ENCODE assay signal across 36 cellular contexts in the genomic region with DNA sequence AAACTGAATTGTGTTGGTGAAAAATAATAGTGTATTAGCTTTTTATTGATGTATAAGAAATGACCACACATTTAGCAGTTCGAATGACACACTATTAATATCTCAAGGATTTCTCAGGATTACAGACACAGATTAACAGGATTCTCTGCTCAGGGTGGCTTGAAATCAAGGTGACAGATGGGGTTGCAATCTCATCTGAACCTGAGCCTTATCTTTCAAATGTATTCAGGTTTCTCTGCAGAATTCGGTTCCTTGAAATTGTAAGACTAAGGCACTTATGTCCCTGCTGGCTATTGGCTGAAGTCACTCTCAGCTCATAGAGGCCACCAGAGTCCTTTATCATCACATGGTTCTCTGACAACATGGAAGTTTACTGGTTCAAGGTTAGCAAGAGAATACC.
"Had no signal": no experiment of that assay in that cellular context is flagged by ENCODE, and none has a peak within 500 bp of the region (broad histone marks: within the 10 kb centered on the region; RNA-seq: fewer than 3 reads in every experiment).

No MANE protein-coding gene starts in this region.

- H3K27me3 ChIP-seq: adrenal gland, body of pancreas, cardiac muscle cell, colonic mucosa, foreskin keratinocyte, gastrocnemius medialis, heart left ventricle had no signal

- H3K27ac Mint-ChIP-seq: activated CD4-positive, alpha-beta memory T cell treated with anti-CD3 and anti-CD28 coated beads for 36 hours; activated CD4-positive, alpha-beta T cell treated with anti-CD3 and anti-CD28 coated beads for 36 hours; activated CD4-positive, alpha-beta T cell treated with anti-CD3 and anti-CD28 coated beads, Interleukin-2, amount 10 ng/mL, durations not matched to agents 24 days and 14 days; activated CD8-positive, alpha-beta memory T cell treated with anti-CD3 and anti-CD28 coated beads, Interleukin-2, amount 10 ng/mL, durations not matched to agents 7 days and 5 days; activated CD8-positive, alpha-beta T cell treated with anti-CD3 and anti-CD28 coated beads, Interleukin-2, amount 10 ng/mL, durations not matched to agents 7 days and 5 days; activated naive CD4-positive, alpha-beta T cell treated with anti-CD3 and anti-CD28 coated beads for 36 hours; activated naive CD4-positive, alpha-beta T cell treated with anti-CD3 and anti-CD28 coated beads, Interleukin-2, amount 50 U/mL, for 24 hours; activated naive CD8-positive, alpha-beta T cell treated with anti-CD3 and anti-CD28 coated beads for 36 hours; activated naive CD8-positive, alpha-beta T cell treated with anti-CD3 and anti-CD28 coated beads, Interleukin-2, amount 50 U/mL, for 24 hours; activated T-helper 1 cell treated with anti-CD3 and anti-CD28 coated beads, Interleukin-12 subunit alpha, Interleukin-12 subunit beta, Interleukin-2, Interleukin-4 antibody, amounts not matched to agents 30 ng/mL and 10 ng/mL and 1 ng/mL, durations not matched to agents 14 hours and 24 hours and 36 hours; activated T-helper 2 cell treated with anti-CD3 and anti-CD28 coated beads, Interferon-gamma antibody, Interleukin-2, Interleukin-4, amounts not matched to agents 10 μg/mL and 5 μg/mL and 100 μg/mL, durations not matched to agents 14 hours and 24 hours and 36 hours; endodermal cell; T-helper 17 cell; T-helper 2 cell treated with Interferon-gamma antibody and Interleukin-4, amounts not matched to agents 5 μg/mL and 100 μg/mL, for 36 hours had no signal

- DNase-seq: activated CD4-positive, alpha-beta memory T cell treated with anti-CD3 and anti-CD28 coated beads for 36 hours; activated CD4-positive, alpha-beta T cell treated with anti-CD3 and anti-CD28 coated beads for 36 hours; activated CD4-positive, alpha-beta T cell treated with anti-CD3 and anti-CD28 coated beads, Interleukin-2, amount 10 ng/mL, durations not matched to agents 24 days and 14 days; activated CD4-positive, CD25-positive, alpha-beta regulatory T cell; activated CD4-positive, CD25-positive, alpha-beta regulatory T cell treated with anti-CD3 and anti-CD28 coated beads, Interleukin-2, amount 50 U/mL, for 72 hours; activated CD8-positive, alpha-beta memory T cell treated with anti-CD3 and anti-CD28 coated beads, Interleukin-2, amount 10 ng/mL, durations not matched to agents 7 days and 5 days; activated CD8-positive, alpha-beta memory T cell treated with anti-CD3 and anti-CD28 coated beads, Interleukin-2, amount 50 U/mL, for 4 hours; activated CD8-positive, alpha-beta T cell treated with anti-CD3 and anti-CD28 coated beads, Interleukin-2, amount 10 ng/mL, durations not matched to agents 7 days and 5 days; activated effector memory CD4-positive, alpha-beta T cell treated with anti-CD3 and anti-CD28 coated beads, Interleukin-2, amount 50 U/mL, for 16 hours; activated naive CD4-positive, alpha-beta T cell treated with anti-CD3 and anti-CD28 coated beads for 36 hours; activated naive CD8-positive, alpha-beta T cell treated with anti-CD3 and anti-CD28 coated beads for 36 hours; activated naive CD8-positive, alpha-beta T cell treated with anti-CD3 and anti-CD28 coated beads, Interleukin-2, amount 50 U/mL, for 24 hours; activated T-cell treated with anti-CD3 and anti-CD28 coated beads, Interleukin-2, amount 50 U/mL, for 1 hour; activated T-cell treated with anti-CD3 and anti-CD28 coated beads, Interleukin-2, amount 50 U/mL, for 48 hours; adrenal gland; amygdala; aorta; body of pancreas; central memory CD4-positive, alpha-beta T cell; cerebellar nuclear complex; colonic mucosa; effector CD8-positive, alpha-beta T cell; endodermal cell; foreskin keratinocyte; gastrocnemius medialis; glutamatergic neuron; heart left ventricle; T-helper 1 cell; T-helper 17 cell; T1000 had no signal

- ATAC-seq: activated CD4-positive, alpha-beta T cell treated with anti-CD3 and anti-CD28 coated beads for 36 hours; activated CD8-positive, alpha-beta memory T cell treated with anti-CD3 and anti-CD28 coated beads, Interleukin-2, amount 10 ng/mL, durations not matched to agents 7 days and 5 days; activated CD8-positive, alpha-beta T cell treated with anti-CD3 and anti-CD28 coated beads, Interleukin-2, amount 10 ng/mL, durations not matched to agents 7 days and 5 days; activated naive CD8-positive, alpha-beta T cell treated with anti-CD3 and anti-CD28 coated beads, Interleukin-2, amount 50 U/mL, for 24 hours; body of pancreas; esophagus mucosa; foreskin keratinocyte; gastrocnemius medialis; heart left ventricle; T-helper 17 cell had no signal

- H3K4me3 Mint-ChIP-seq: activated CD4-positive, alpha-beta memory T cell treated with anti-CD3 and anti-CD28 coated beads for 36 hours; activated CD4-positive, alpha-beta T cell treated with anti-CD3 and anti-CD28 coated beads for 36 hours; activated CD4-positive, alpha-beta T cell treated with anti-CD3 and anti-CD28 coated beads, Interleukin-2, amount 10 ng/mL, durations not matched to agents 24 days and 14 days; activated CD8-positive, alpha-beta memory T cell treated with anti-CD3 and anti-CD28 coated beads, Interleukin-2, amount 10 ng/mL, durations not matched to agents 7 days and 5 days; activated CD8-positive, alpha-beta T cell treated with anti-CD3 and anti-CD28 coated beads, Interleukin-2, amount 10 ng/mL, durations not matched to agents 7 days and 5 days; activated naive CD4-positive, alpha-beta T cell treated with anti-CD3 and anti-CD28 coated beads for 36 hours; activated naive CD4-positive, alpha-beta T cell treated with anti-CD3 and anti-CD28 coated beads, Interleukin-2, amount 50 U/mL, for 24 hours; activated naive CD8-positive, alpha-beta T cell treated with anti-CD3 and anti-CD28 coated beads for 36 hours; activated naive CD8-positive, alpha-beta T cell treated with anti-CD3 and anti-CD28 coated beads, Interleukin-2, amount 50 U/mL, for 24 hours; activated T-helper 1 cell treated with anti-CD3 and anti-CD28 coated beads, Interleukin-12 subunit alpha, Interleukin-12 subunit beta, Interleukin-2, Interleukin-4 antibody, amounts not matched to agents 30 ng/mL and 10 ng/mL and 1 ng/mL, durations not matched to agents 14 hours and 24 hours and 36 hours; endodermal cell; T-helper 17 cell; T-helper 2 cell treated with Interferon-gamma antibody and Interleukin-4, amounts not matched to agents 5 μg/mL and 100 μg/mL, for 36 hours had no signal

- H3K9me3 Mint-ChIP-seq: activated T-helper 1 cell treated with anti-CD3 and anti-CD28 coated beads, Interleukin-12 subunit alpha, Interleukin-12 subunit beta, Interleukin-2, Interleukin-4 antibody, amounts not matched to agents 30 ng/mL and 10 ng/mL and 1 ng/mL, durations not matched to agents 14 hours and 24 hours and 36 hours had no signal

- H3K9me3 ChIP-seq: adrenal gland, body of pancreas, colonic mucosa, gastrocnemius medialis had no signal

- H3K4me3 ChIP-seq: adrenal gland, body of pancreas, cardiac muscle cell, colonic mucosa, gastrocnemius medialis, heart left ventricle had no signal

- H3K4me1 ChIP-seq: adrenal gland, body of pancreas, colonic mucosa, foreskin keratinocyte, gastrocnemius medialis, heart left ventricle had no signal

- H3K36me3 Mint-ChIP-seq: activated CD4-positive, alpha-beta memory T cell treated with anti-CD3 and anti-CD28 coated beads for 36 hours; activated CD8-positive, alpha-beta memory T cell treated with anti-CD3 and anti-CD28 coated beads, Interleukin-2, amount 10 ng/mL, durations not matched to agents 7 days and 5 days; activated naive CD4-positive, alpha-beta T cell treated with anti-CD3 and anti-CD28 coated beads, Interleukin-2, amount 50 U/mL, for 24 hours; activated naive CD8-positive, alpha-beta T cell treated with anti-CD3 and anti-CD28 coated beads for 36 hours had no signal

- H3K36me3 ChIP-seq: adrenal gland, cardiac muscle cell, colonic mucosa, gastrocnemius medialis, heart left ventricle had no signal

- H3K27ac ChIP-seq: adrenal gland, body of pancreas, cardiac muscle cell, colonic mucosa, foreskin keratinocyte, gastrocnemius medialis, heart left ventricle had no signal

- H3K27me3 Mint-ChIP-seq: activated CD4-positive, alpha-beta memory T cell treated with anti-CD3 and anti-CD28 coated beads for 36 hours; activated CD4-positive, alpha-beta T cell treated with anti-CD3 and anti-CD28 coated beads for 36 hours; activated CD4-positive, alpha-beta T cell treated with anti-CD3 and anti-CD28 coated beads, Interleukin-2, amount 10 ng/mL, durations not matched to agents 24 days and 14 days; activated CD8-positive, alpha-beta memory T cell treated with anti-CD3 and anti-CD28 coated beads, Interleukin-2, amount 10 ng/mL, durations not matched to agents 7 days and 5 days; activated naive CD4-positive, alpha-beta T cell treated with anti-CD3 and anti-CD28 coated beads, Interleukin-2, amount 50 U/mL, for 24 hours; activated naive CD8-positive, alpha-beta T cell treated with anti-CD3 and anti-CD28 coated beads for 36 hours; activated naive CD8-positive, alpha-beta T cell treated with anti-CD3 and anti-CD28 coated beads, Interleukin-2, amount 50 U/mL, for 24 hours; T-helper 17 cell had no signal

- H3K4me1 Mint-ChIP-seq: activated CD4-positive, alpha-beta T cell treated with anti-CD3 and anti-CD28 coated beads for 36 hours; activated CD4-positive, alpha-beta T cell treated with anti-CD3 and anti-CD28 coated beads, Interleukin-2, amount 10 ng/mL, durations not matched to agents 24 days and 14 days; activated CD8-positive, alpha-beta memory T cell treated with anti-CD3 and anti-CD28 coated beads, Interleukin-2, amount 10 ng/mL, durations not matched to agents 7 days and 5 days; activated naive CD4-positive, alpha-beta T cell treated with anti-CD3 and anti-CD28 coated beads, Interleukin-2, amount 50 U/mL, for 24 hours; activated naive CD8-positive, alpha-beta T cell treated with anti-CD3 and anti-CD28 coated beads for 36 hours; activated naive CD8-positive, alpha-beta T cell treated with anti-CD3 and anti-CD28 coated beads, Interleukin-2, amount 50 U/mL, for 24 hours; T-helper 17 cell had no signal
